In genomic region chr22:20524004-20524481, GRCh38 we compare ENCODE assay signal across 9 cellular contexts. TPM values are rescaled to one million over a fixed set of nuclear protein-coding genes. Genes with fewer than 3 reads are reported as not detected.
DNase-seq lines count a peak whose midpoint lies in the region; ATAC-seq and TF ChIP-seq lines count a peak whose summit lies in the region.
"Had no signal": no experiment of that assay in that cellular context is flagged by ENCODE, and none has a peak within 500 bp of the region (broad histone marks: within the 10 kb centered on the region; RNA-seq: fewer than 3 reads in every experiment).

No MANE protein-coding gene starts in this region.

- POLR2A ChIA-PET in naive thymus-derived CD4-positive, alpha-beta T cell (lab: Charles Lee), result interaction anchor here (0.6 to 2.7 kb wide), 7 partner anchors 11 to 44 kb away, joined by 3 to 11 read pairs (median 4); no protein-coding TSS in a partner anchor

- TF ChIP-seq CTCF in KMS-11 (conservative IDR thresholded peaks at IDR 0.05; ENCODE audit: low read depth, low read length), result no peak

- peak; percentile 52 for ATAC-seq in naive thymus-derived CD4-positive, alpha-beta T cell
- no peak for ATAC-seq in HG03432 (IDR thresholded peaks at IDR 0.05; ENCODE audit: unreplicated experiment)
- no peak for ATAC-seq in GM18517 (IDR thresholded peaks at IDR 0.05; ENCODE audit: unreplicated experiment)
- ATAC-seq in HG03175 (IDR thresholded peaks at IDR 0.05; ENCODE audit: unreplicated experiment), result no peak

- DNase-seq in COR-L47 (lab: John Stamatoyannopoulos, UW), result peak; percentile 73
- peak in 3 of 9 donors; percentile 16 to 22 (median 20) for DNase-seq in naive thymus-derived CD4-positive, alpha-beta T cell
- no peak for DNase-seq in AG20443 (ENCODE audit: low spot score)

- H3K36me3 Mint-ChIP-seq in activated naive CD8-positive, alpha-beta T cell, result peaks cover 15% of the 10 kb centered on the region
- H3K36me3 Mint-ChIP-seq in naive thymus-derived CD4-positive, alpha-beta T cell, result peaks cover 10 to 33% (median 23%) of the 10 kb centered on the region in 5 donors

- peak overlapping the region; percentile 85 for H3K27ac Mint-ChIP-seq in activated naive CD8-positive, alpha-beta T cell
- H3K27ac Mint-ChIP-seq in naive thymus-derived CD4-positive, alpha-beta T cell, result peak overlapping the region; percentile 75 to 91 (median 86)

- no peaks in the 10 kb centered on the region; the same call in 1 of the 2 replicates for H3K36me3 ChIP-seq in KMS-11 (ENCODE audit: insufficient read depth)
- H3K36me3 ChIP-seq in naive thymus-derived CD4-positive, alpha-beta T cell (ENCODE audit: control insufficient read depth in 2 of 3, insufficient read depth in 3 of 3, low read length in 3 of 3), result peaks cover 0 to 54% (median 0%) of the 10 kb centered on the region in 3 experiments

- H3K4me1 ChIP-seq in KMS-11 (ENCODE audit: low read depth, poor library complexity, severe bottlenecking), result peaks cover 54% of the 10 kb centered on the region
- H3K4me1 ChIP-seq in naive thymus-derived CD4-positive, alpha-beta T cell (ENCODE audit: control insufficient read depth in 2 of 2, insufficient read depth in 2 of 2, low read length in 2 of 2), result peaks cover 16 to 26% of the 10 kb centered on the region in 2 donors

- peaks cover 74% of the 10 kb centered on the region for H3K79me2 ChIP-seq in KMS-11 (ENCODE audit: insufficient read depth, low read depth)

- no peak overlapping the region for H2AFZ ChIP-seq in KMS-11 (ENCODE audit: low read depth)

- H3K9ac ChIP-seq in KMS-11, result peak overlapping the region; percentile 76

- H3K4me3 ChIP-seq in KMS-11 (IDR thresholded peaks at IDR 0.05; ENCODE audit: insufficient read depth, low read depth, low read length), result no peak overlapping the region
- H3K4me3 ChIP-seq in naive thymus-derived CD4-positive, alpha-beta T cell (ENCODE audit: low read length), result no peak overlapping the region
- H3K4me3 ChIP-seq: coronary artery had no signal

- peak overlapping the region; percentile 53 for H3K4me3 Mint-ChIP-seq in activated naive CD8-positive, alpha-beta T cell
- peak overlapping the region in 9 of 10 donors; percentile 50 to 82 (median 67) for H3K4me3 Mint-ChIP-seq in naive thymus-derived CD4-positive, alpha-beta T cell

- H3K4me1 Mint-ChIP-seq in activated naive CD8-positive, alpha-beta T cell (ENCODE audit: low read depth), result peaks cover 67% of the 10 kb centered on the region
- peaks cover 46 to 74% (median 69%) of the 10 kb centered on the region in 7 donors for H3K4me1 Mint-ChIP-seq in naive thymus-derived CD4-positive, alpha-beta T cell

- H3K4me2 ChIP-seq in KMS-11, result peak overlapping the region; percentile 89

- H3K27me3 Mint-ChIP-seq in activated naive CD8-positive, alpha-beta T cell, result no peaks in the 10 kb centered on the region
- no peaks in the 10 kb centered on the region for H3K27me3 Mint-ChIP-seq in naive thymus-derived CD4-positive, alpha-beta T cell

- H3K27ac ChIP-seq in KMS-11, result peak overlapping the region; percentile 99
- H3K27ac ChIP-seq in naive thymus-derived CD4-positive, alpha-beta T cell (ENCODE audit: low read depth, low read length), result peak overlapping the region; percentile 54

- no peaks in the 10 kb centered on the region for H3K9me3 Mint-ChIP-seq in activated naive CD8-positive, alpha-beta T cell (ENCODE audit: low read depth)
- peaks cover 0 to 1% (median 0%) of the 10 kb centered on the region in 11 donors for H3K9me3 Mint-ChIP-seq in naive thymus-derived CD4-positive, alpha-beta T cell

- H3K27me3 ChIP-seq in KMS-11 (ENCODE audit: insufficient read depth, low read depth), result no peaks in the 10 kb centered on the region
- no peaks in the 10 kb centered on the region for H3K27me3 ChIP-seq in naive thymus-derived CD4-positive, alpha-beta T cell (ENCODE audit: control insufficient read depth in 2 of 2, insufficient read depth in 2 of 2, low read length in 2 of 2)

- intact Hi-C loops in naive thymus-derived CD4-positive, alpha-beta T cell (cut with micrococcal nuclease), result loop anchor here in 1 of 2 donors (1.0 kb wide), 1 partner anchor 20 kb away; no protein-coding TSS in a partner anchor

- no peaks in the 10 kb centered on the region for H3K9me3 ChIP-seq in naive thymus-derived CD4-positive, alpha-beta T cell (ENCODE audit: control insufficient read depth in 2 of 3, low read length in 3 of 3)

- H4K20me1 ChIP-seq in KMS-11 (ENCODE audit: insufficient read depth), result no peaks in the 10 kb centered on the region

- CTCF ChIA-PET in naive thymus-derived CD4-positive, alpha-beta T cell (lab: Charles Lee), result interaction anchor here (0.6 to 1.2 kb wide), 2 partner anchors 11 to 16 kb away, joined by 3 read pairs; no protein-coding TSS in a partner anchor

RNA-seq across cellular contexts. Expression of gene MED15, which starts 16.6 kb away (rescaled TPM):
- 100 to 1,000 TPM; 169 to 235 (median 201) TPM for total RNA-seq in naive thymus-derived CD4-positive, alpha-beta T cell
- polyA plus RNA-seq in naive thymus-derived CD4-positive, alpha-beta T cell, result 10 to 100 TPM; 24.3 to 76.6 TPM

RNA-seq across cellular contexts. Expression of gene KLHL22, which starts 28.4 kb away (rescaled TPM):
- total RNA-seq in naive thymus-derived CD4-positive, alpha-beta T cell, result 10 to 100 TPM; 31.1 to 71.3 (median 42.0) TPM
- 10 to 100 TPM; 20.6 to 26.2 TPM for polyA plus RNA-seq in naive thymus-derived CD4-positive, alpha-beta T cell
